1 cellular context compared by ENCODE assay signal in the genomic region with DNA sequence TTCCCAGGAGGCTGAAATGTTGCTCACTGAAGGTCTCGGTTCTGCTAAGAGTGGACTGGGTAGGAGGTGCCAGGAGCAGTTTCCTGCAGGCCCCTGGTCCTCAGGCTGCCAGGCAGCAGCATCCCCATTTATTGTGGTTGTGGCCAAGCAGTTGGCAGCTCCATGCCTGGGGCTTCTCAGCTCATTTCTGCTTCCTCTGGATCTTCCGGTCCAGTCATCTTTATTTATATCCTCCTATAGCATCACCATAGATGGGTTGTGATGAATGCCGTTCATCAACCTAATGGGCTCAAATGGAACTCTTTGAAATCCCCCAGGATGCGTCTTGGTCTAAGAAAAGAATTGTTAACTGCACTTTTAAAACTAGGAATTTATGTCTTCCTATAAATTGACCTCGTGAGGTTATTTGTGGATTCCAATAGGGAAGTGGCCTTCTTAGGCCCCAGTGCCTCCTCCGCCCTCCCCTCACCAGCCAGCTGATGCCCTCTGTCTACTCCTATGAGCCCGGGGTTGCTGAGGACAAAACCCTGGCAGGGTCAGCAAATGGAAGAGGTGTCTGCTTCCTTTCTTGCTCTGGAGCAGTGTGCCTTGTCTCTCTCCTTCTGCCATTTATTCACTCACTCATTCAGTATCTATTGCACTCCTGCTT.
TF ChIP-seq lines count a peak whose summit lies in the region.

No MANE protein-coding gene starts in this region.

TF ChIP-seq in SK-N-SH treated with all-trans-retinoic acid at 6 μM for 48 hours, 23 proteins besides CTCF, POLR2A, EP300 and RAD21 (continued from another document):
- TF ChIP-seq, protein P1, sequence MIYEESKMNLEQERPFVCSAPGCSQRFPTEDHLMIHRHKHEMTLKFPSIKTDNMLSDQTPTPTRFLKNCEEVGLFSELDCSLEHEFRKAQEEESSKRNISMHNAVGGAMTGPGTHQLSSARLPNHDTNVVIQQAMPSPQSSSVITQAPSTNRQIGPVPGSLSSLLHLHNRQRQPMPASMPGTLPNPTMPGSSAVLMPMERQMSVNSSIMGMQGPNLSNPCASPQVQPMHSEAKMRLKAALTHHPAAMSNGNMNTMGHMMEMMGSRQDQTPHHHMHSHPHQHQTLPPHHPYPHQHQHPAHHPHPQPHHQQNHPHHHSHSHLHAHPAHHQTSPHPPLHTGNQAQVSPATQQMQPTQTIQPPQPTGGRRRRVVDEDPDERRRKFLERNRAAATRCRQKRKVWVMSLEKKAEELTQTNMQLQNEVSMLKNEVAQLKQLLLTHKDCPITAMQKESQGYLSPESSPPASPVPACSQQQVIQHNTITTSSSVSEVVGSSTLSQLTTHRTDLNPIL (CRISPR knock-in tag; IDR thresholded peaks at IDR 0.05; ENCODE audit: low read depth), result no peak
- TF ChIP-seq OSR1 (CRISPR knock-in tag; IDR thresholded peaks at IDR 0.05), result no peak
